Comparison of ENCODE assay signal across 8 cellular contexts in the genomic region with DNA sequence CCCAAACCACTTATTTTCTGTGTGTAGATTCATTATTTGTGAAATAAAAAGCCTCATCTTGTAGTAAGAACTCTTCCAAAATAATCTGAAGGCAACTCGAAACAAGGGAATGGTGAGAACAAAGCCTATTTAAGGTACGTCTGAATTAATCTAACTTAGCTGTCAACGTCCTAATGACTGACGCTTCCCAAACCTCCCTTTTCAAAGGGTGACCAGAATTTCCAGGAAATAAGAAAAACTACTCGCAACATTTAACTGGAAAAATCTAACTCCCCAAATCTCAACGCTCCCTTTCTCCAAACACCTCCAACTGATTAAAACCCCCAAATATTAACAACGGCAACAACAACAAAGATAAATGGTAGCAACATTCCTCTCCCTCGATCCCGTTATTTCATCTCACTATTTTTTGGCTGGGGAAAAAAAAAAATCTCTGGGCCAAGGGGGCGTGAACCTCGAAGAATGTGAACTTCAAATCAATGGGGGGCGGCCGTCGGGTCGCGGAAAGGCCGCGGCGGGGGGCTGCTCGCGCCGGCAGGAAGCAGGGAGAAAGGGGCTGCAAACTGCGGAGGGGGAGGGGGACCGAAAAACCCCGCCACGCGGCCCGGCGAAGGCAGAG. TPM values are rescaled to one million over a fixed set of nuclear protein-coding genes. Genes with fewer than 3 reads are reported as not detected.
A peak's percentile ranks its signal among the peaks of the same experiment; 100 is the strongest.
DNase-seq lines count a peak whose midpoint lies in the region; TF ChIP-seq lines count a peak whose summit lies in the region.

No MANE protein-coding gene starts in this region.

- no peaks in the 10 kb centered on the region; the same call in 1 of the 2 replicates for H3K9me3 ChIP-seq in AG04450 (ENCODE audit: control insufficient read depth, insufficient read depth, low read length)
- H3K9me3 ChIP-seq in breast epithelium, result no peaks in the 10 kb centered on the region
- H3K9me3 ChIP-seq in mesodermal cell (ENCODE audit: control insufficient read depth, low read length), result no peaks in the 10 kb centered on the region

- H3K27ac ChIP-seq in AG04450 (ENCODE audit: low read depth, low read length), result peak overlapping the region; percentile 97
- H3K27ac ChIP-seq in breast epithelium, result peak overlapping the region; percentile 98 to 99
- peak overlapping the region; percentile 98 for H3K27ac ChIP-seq in mesodermal cell (ENCODE audit: low read depth, low read length, severe bottlenecking)

- TF ChIP-seq POLR2A in breast epithelium (IDR thresholded peaks at IDR 0.05), result no peak

- no peaks in the 10 kb centered on the region for H3K27me3 ChIP-seq in AG04450 (ENCODE audit: control insufficient read depth, insufficient read depth, low read length)
- no peaks in the 10 kb centered on the region for H3K27me3 ChIP-seq in breast epithelium

- TF ChIP-seq CTCF in AG04450 (IDR thresholded peaks at IDR 0.05; ENCODE audit: low read depth, low read length), result no peak
- TF ChIP-seq CTCF in breast epithelium (IDR thresholded peaks at IDR 0.05), result no peak

- intact Hi-C loops in breast epithelium (cut with DNase I; ENCODE audit: low total_unique reads), result loop anchor here (1.0 kb wide), 1 partner anchor 21 kb away; no protein-coding TSS in a partner anchor

- H3K4me3 ChIP-seq in AG04450 (ENCODE audit: low read depth, low read length), result peak overlapping the region; percentile 94
- peak overlapping the region; percentile 84 to 99 (median 94) for H3K4me3 ChIP-seq in breast epithelium
- H3K4me3 ChIP-seq in mesodermal cell (ENCODE audit: extremely low read depth, insufficient read depth, low read length, poor library complexity, severe bottlenecking), result peak overlapping the region; percentile 89

- no peaks in the 10 kb centered on the region for H3K36me3 ChIP-seq in breast epithelium
- H3K36me3 ChIP-seq in mesodermal cell (ENCODE audit: control insufficient read depth, insufficient read depth, low read length), result peaks cover 36% of the 10 kb centered on the region

- WGBS in mesodermal cell (ENCODE audit: insufficient coverage in 2 of 2), 2 experiments, result 0 to 1% methylated on average over 20 to 22 of the region's 29 CpGs

- CTCF ChIA-PET in AG04450 (lab: Charles Lee), result no interaction called here

- POLR2A ChIA-PET in AG04450 (lab: Yijun Ruan, JAX), result interaction anchor here (0.8 to 2.0 kb wide), 9 partner anchors 11 to 70 kb away, joined by 3 to 12 read pairs (median 4); a partner anchor contains a TSS

- DNase-seq in AG04450 (ENCODE audit: low read depth, low spot score), result no peak
- DNase-seq in HS-27A (ENCODE audit: low read depth), result peak; percentile 29
- no peak for DNase-seq in breast epithelium (ENCODE audit: low spot score in 2 of 2)
- no peak for DNase-seq in amniotic stem cell (lab: John Stamatoyannopoulos, UW)
- no peak for DNase-seq in DMS53 (lab: John Stamatoyannopoulos, UW)
- no peak for DNase-seq in AML-193 (lab: John Stamatoyannopoulos, UW)
- no peak for DNase-seq in NCI-H1436 (lab: John Stamatoyannopoulos, UW)

- peaks cover 0 to 31% of the 10 kb centered on the region in 2 donors for H3K4me1 ChIP-seq in breast epithelium
- peaks cover 5% of the 10 kb centered on the region for H3K4me1 ChIP-seq in mesodermal cell (ENCODE audit: control insufficient read depth, insufficient read depth, low read length, poor library complexity, severe bottlenecking)

RNA-seq across cellular contexts. Expression of a gene that starts 0.6 kb away (rescaled TPM):
- 98.7 and 140 TPM in 2 replicates for polyA plus RNA-seq in AG04450 (2011; rRNA removed)
- polyA minus RNA-seq in AG04450 (2011; rRNA and poly(A)+ RNA removed), result 54.5 and 83.9 TPM in 2 replicates
- total RNA-seq in breast epithelium, result 100 to 1,000 TPM in 2 of 3 donors, 10 to 100 TPM in 1; 99.4 to 156 (median 116) TPM
- polyA plus RNA-seq in mesodermal cell (2013, experiment 1 of 2), result 88.4 TPM
- 95.4 TPM for polyA plus RNA-seq in mesodermal cell (2013, experiment 2 of 2)

RNA-seq across cellular contexts. Expression of a gene that starts 19.9 kb away (rescaled TPM):
- polyA plus RNA-seq in AG04450 (2011; rRNA removed), result 96.0 and 107 TPM in 2 replicates
- polyA minus RNA-seq in AG04450 (2011; rRNA and poly(A)+ RNA removed), result 31.3 and 145 TPM in 2 replicates
- total RNA-seq in breast epithelium, result 100 to 1,000 TPM; 126 to 163 (median 134) TPM
- 121 TPM for polyA plus RNA-seq in mesodermal cell (2013, experiment 1 of 2)
- 106 TPM for polyA plus RNA-seq in mesodermal cell (2013, experiment 2 of 2)
